Comparison of ENCODE assay signal across 3 cellular contexts in genomic region chr9:5470122-5470521, GRCh38.
TF ChIP-seq lines count a peak whose summit lies in the region.

No MANE protein-coding gene starts in this region.

TF ChIP-seq in SK-N-SH treated with all-trans-retinoic acid at 6 μM for 48 hours, 23 proteins besides CTCF, POLR2A, EP300 and RAD21:
- TF ChIP-seq TOX (CRISPR knock-in tag; IDR thresholded peaks at IDR 0.05; ENCODE audit: borderline replicate concordance) (no peak), ESRRG (CRISPR knock-in tag; IDR thresholded peaks at IDR 0.05) (no peak), PATZ1 (CRISPR knock-in tag; IDR thresholded peaks at IDR 0.05; ENCODE audit: borderline replicate concordance) (no peak), ZC3H10 (CRISPR knock-in tag; IDR thresholded peaks at IDR 0.05) (no peak), CREB5 (CRISPR knock-in tag; IDR thresholded peaks at IDR 0.05; ENCODE audit: low read depth) (no peak), BACH2 (CRISPR knock-in tag; IDR thresholded peaks at IDR 0.05; ENCODE audit: borderline replicate concordance) (no peak), OSR1 (CRISPR knock-in tag; IDR thresholded peaks at IDR 0.05) (no peak), PPARA (CRISPR knock-in tag; IDR thresholded peaks at IDR 0.05; ENCODE audit: borderline replicate concordance) (no peak), TCF4 (CRISPR knock-in tag; IDR thresholded peaks at IDR 0.05; ENCODE audit: borderline replicate concordance) (no peak), ZNF70 (CRISPR knock-in tag; IDR thresholded peaks at IDR 0.05) (no peak), SNAI2 (CRISPR knock-in tag; IDR thresholded peaks at IDR 0.05) (no peak), ZNF8 (CRISPR knock-in tag; IDR thresholded peaks at IDR 0.05) (no peak), ARNTL (CRISPR knock-in tag; IDR thresholded peaks at IDR 0.05; ENCODE audit: borderline replicate concordance, low read depth) (no peak), CSDC2 (CRISPR knock-in tag; IDR thresholded peaks at IDR 0.05) (no peak), ISL1 (CRISPR knock-in tag; IDR thresholded peaks at IDR 0.05) (no peak), CSRNP3 (CRISPR knock-in tag; IDR thresholded peaks at IDR 0.05) (no peak), RARB (CRISPR knock-in tag; IDR thresholded peaks at IDR 0.05) (no peak)

TF ChIP-seq in SK-N-SH, 30 proteins besides CTCF, POLR2A, EP300 and RAD21:
- no peak for TF ChIP-seq MEF2A (IDR thresholded peaks at IDR 0.05; ENCODE audit: borderline replicate concordance, low read depth)

TF ChIP-seq in GM12878, 131 proteins besides CTCF, POLR2A, EP300 and RAD21:
- no peak for TF ChIP-seq HDAC6 (IDR thresholded peaks at IDR 0.05; ENCODE audit: unreplicated experiment)
- TF ChIP-seq SRF (IDR thresholded peaks at IDR 0.05; ENCODE audit: low read depth in 2 of 2, low read length in 2 of 2), result no peak
- TF ChIP-seq CEBPB (IDR thresholded peaks at IDR 0.05; ENCODE audit: borderline replicate concordance in 1 of 2, low read depth in 2 of 2, low read length in 2 of 2), result no peak
- no peak for TF ChIP-seq SUPT20H (IDR thresholded peaks at IDR 0.05; ENCODE audit: borderline replicate concordance, control insufficient read depth, low read depth, low read length)
- no peak for TF ChIP-seq RAD51 (IDR thresholded peaks at IDR 0.05)
- no peak for TF ChIP-seq CEBPZ (IDR thresholded peaks at IDR 0.05; ENCODE audit: low read depth, low read length)
- no peak for TF ChIP-seq BCL3 (IDR thresholded peaks at IDR 0.05; ENCODE audit: borderline replicate concordance, insufficient read depth, low read depth, low read length, poor library complexity, severe bottlenecking)
- TF ChIP-seq NKRF (conservative IDR thresholded peaks at IDR 0.05), result no peak
- TF ChIP-seq GABPA (IDR thresholded peaks at IDR 0.05; ENCODE audit: low read depth), result no peak
- TF ChIP-seq ZNF622 (IDR thresholded peaks at IDR 0.05), result no peak
- TF ChIP-seq DPF2 (IDR thresholded peaks at IDR 0.05), result no peak
- TF ChIP-seq NR2C1 (IDR thresholded peaks at IDR 0.05), result no peak
- TF ChIP-seq ZNF592 (IDR thresholded peaks at IDR 0.05), result no peak
- no peak for TF ChIP-seq NFIC (IDR thresholded peaks at IDR 0.05; ENCODE audit: low read depth, low read length)
- TF ChIP-seq ZNF24 (IDR thresholded peaks at IDR 0.05), result no peak
- TF ChIP-seq HDAC2 (IDR thresholded peaks at IDR 0.05), result no peak
- TF ChIP-seq ZNF207 (IDR thresholded peaks at IDR 0.05; ENCODE audit: borderline replicate concordance), result no peak
- no peak for TF ChIP-seq CHD4 (IDR thresholded peaks at IDR 0.05)
- TF ChIP-seq ATF7 (IDR thresholded peaks at IDR 0.05; ENCODE audit: low read depth), result no peak
- no peak for TF ChIP-seq SP1 (IDR thresholded peaks at IDR 0.05; ENCODE audit: low read depth, low read length)
